21 cellular contexts compared by ENCODE assay signal in genomic region chr5:151958111-151958510, GRCh38. TPM values are rescaled to one million over a fixed set of nuclear protein-coding genes. Genes with fewer than 3 reads are reported as not detected.
"Had no signal": no experiment of that assay in that cellular context is flagged by ENCODE, and none has a peak within 500 bp of the region (broad histone marks: within the 10 kb centered on the region; RNA-seq: fewer than 3 reads in every experiment).

No MANE protein-coding gene starts in this region.

- H3K4me3 Mint-ChIP-seq: activated naive CD8-positive, alpha-beta T cell treated with anti-CD3 and anti-CD28 coated beads for 36 hours had no signal

- H3K36me3 Mint-ChIP-seq: activated naive CD8-positive, alpha-beta T cell treated with anti-CD3 and anti-CD28 coated beads for 36 hours had no signal

- H3K9me3 ChIP-seq: mucosa of descending colon, neutrophil, pancreas, right lobe of liver, stomach had no signal

- H3K27ac ChIP-seq: hepatocyte, neutrophil, pancreas, right lobe of liver, stomach had no signal

- H3K27me3 Mint-ChIP-seq: activated naive CD8-positive, alpha-beta T cell treated with anti-CD3 and anti-CD28 coated beads for 36 hours had no signal

- ATAC-seq: activated CD4-positive, CD25-positive, alpha-beta regulatory T cell treated with anti-CD3 and anti-CD28 coated beads, Interleukin-2, amount 50 U/mL, for 24 hours; mucosa of descending colon; naive thymus-derived CD4-positive, alpha-beta T cell; pancreas; right lobe of liver had no signal

- DNase-seq: activated naive CD8-positive, alpha-beta T cell treated with anti-CD3 and anti-CD28 coated beads for 36 hours; activated T-cell treated with anti-CD3 and anti-CD28 coated beads for 4 hours; amniotic stem cell; foreskin fibroblast; mesenchymal stem cell; mucosa of descending colon; naive thymus-derived CD4-positive, alpha-beta T cell; pancreas; right lobe of liver; stimulated activated CD4-positive, alpha-beta T cell treated with anti-CD3 and anti-CD28 coated beads, Interleukin-4, amount 100 ng/mL, for 1 hour; stomach; T1000; trophoblast cell had no signal

- H3K9me3 Mint-ChIP-seq: activated naive CD8-positive, alpha-beta T cell treated with anti-CD3 and anti-CD28 coated beads for 36 hours had no signal

- H3K36me3 ChIP-seq: neutrophil, pancreas, right lobe of liver, stomach had no signal

- H3K27ac Mint-ChIP-seq: activated naive CD8-positive, alpha-beta T cell treated with anti-CD3 and anti-CD28 coated beads for 36 hours had no signal

- H3K4me1 ChIP-seq: pancreas, right lobe of liver, stomach had no signal

- H3K27me3 ChIP-seq: hepatocyte, neutrophil, pancreas, right lobe of liver, stomach had no signal

- H3K4me3 ChIP-seq: hepatocyte, mucosa of descending colon, pancreas, right lobe of liver, smooth muscle cell, stomach had no signal

RNA-seq across cellular contexts. Expression of gene GLRA1, which starts 33.5 kb away (rescaled TPM):
- total RNA-seq: activated naive CD8-positive, alpha-beta T cell treated with anti-CD3 and anti-CD28 coated beads for 36 hours; dermis microvascular lymphatic vessel endothelial cell; glomerular endothelial cell; hepatocyte; liver; mucosa of descending colon; naive thymus-derived CD4-positive, alpha-beta T cell; right lobe of liver; smooth muscle cell; stomach; temporal lobe had no signal
- polyA plus RNA-seq: hepatocyte; liver; naive thymus-derived CD4-positive, alpha-beta T cell; smooth muscle cell; stomach had no signal
